9 cellular contexts compared by ENCODE assay signal in genomic region chr9:124122813-124123462, GRCh38.
A peak's percentile ranks its signal among the peaks of the same experiment; 100 is the strongest.
DNase-seq lines count a peak whose midpoint lies in the region; ATAC-seq and TF ChIP-seq lines count a peak whose summit lies in the region.
"Had no signal": no experiment of that assay in that cellular context is flagged by ENCODE, and none has a peak within 500 bp of the region (broad histone marks: within the 10 kb centered on the region; RNA-seq: fewer than 3 reads in every experiment).

No MANE protein-coding gene starts in this region.

- H3K27ac Mint-ChIP-seq in CD14-positive monocyte, result no peak overlapping the region

- TF ChIP-seq EP300 in gastroesophageal sphincter (IDR thresholded peaks at IDR 0.05), result no peak

- TF ChIP-seq CTCF in CD14-positive monocyte (IDR thresholded peaks at IDR 0.05) (peak; percentile 7), WERI-Rb-1 (IDR thresholded peaks at IDR 0.05; ENCODE audit: low read depth, low read length) (peak; percentile 43), gastroesophageal sphincter (IDR thresholded peaks at IDR 0.05) (no peak)

- ATAC-seq in left lobe of liver, result peak; percentile 50
- no peak for ATAC-seq in gastroesophageal sphincter
- no peak for ATAC-seq in HG02840 (IDR thresholded peaks at IDR 0.05; ENCODE audit: low FRiP score, unreplicated experiment)
- ATAC-seq in HG02759 (IDR thresholded peaks at IDR 0.05; ENCODE audit: unreplicated experiment), result no peak
- no peak for ATAC-seq in HG03175 (IDR thresholded peaks at IDR 0.05; ENCODE audit: unreplicated experiment)

- H3K36me3 Mint-ChIP-seq in CD14-positive monocyte, result no peaks in the 10 kb centered on the region

- intact Hi-C loops in CD14-positive monocyte (cut with micrococcal nuclease), result no loop called here

- no peaks in the 10 kb centered on the region for H3K4me1 ChIP-seq in gastroesophageal sphincter

- peaks cover 10% of the 10 kb centered on the region for H3K4me1 Mint-ChIP-seq in CD14-positive monocyte

- peaks cover 4% of the 10 kb centered on the region for H3K9me3 ChIP-seq in WERI-Rb-1 (ENCODE audit: severe bottlenecking)
- peaks cover 0 to 16% (median 0%) of the 10 kb centered on the region in 3 donors for H3K9me3 ChIP-seq in gastroesophageal sphincter

- H3K36me3 ChIP-seq in WERI-Rb-1 (no peaks in the 10 kb centered on the region), gastroesophageal sphincter (no peaks in the 10 kb centered on the region)

- H3K27ac ChIP-seq in WERI-Rb-1 (no peak overlapping the region), gastroesophageal sphincter (no peak overlapping the region)

- H3K27me3 ChIP-seq in WERI-Rb-1 (ENCODE audit: insufficient read depth, low read depth, severe bottlenecking) (no peaks in the 10 kb centered on the region), gastroesophageal sphincter (peaks cover 39% of the 10 kb centered on the region)

- 44 to 80% methylated on average over 1 to 3 of the region's 3 CpGs for WGBS in gastroesophageal sphincter (ENCODE audit: low coverage in 1 of 2), 2 donors

- DNase-seq in CD14-positive monocyte (ENCODE audit: low spot score), result no peak
- DNase-seq in HCEC 1CT, result peak; percentile 66
- peak; percentile 34 for DNase-seq in WERI-Rb-1
- no peak for DNase-seq in left lobe of liver (ENCODE audit: low spot score)
- DNase-seq: NCI-H2029 had no signal

- no peak overlapping the region for H3K4me3 Mint-ChIP-seq in CD14-positive monocyte

- TF ChIP-seq POLR2A in gastroesophageal sphincter (IDR thresholded peaks at IDR 0.05), result no peak

- peaks cover 7 to 9% (median 7%) of the 10 kb centered on the region in 3 donors for H3K27me3 Mint-ChIP-seq in CD14-positive monocyte (ENCODE audit: low read depth in 3 of 3)

- H3K4me3 ChIP-seq in WERI-Rb-1 (ENCODE audit: low read depth, low read length) (no peak overlapping the region), gastroesophageal sphincter (no peak overlapping the region)

- peaks cover 0 to 12% (median 3%) of the 10 kb centered on the region in 7 donors for H3K9me3 Mint-ChIP-seq in CD14-positive monocyte

Comparison
In these comparisons a context has a peak if more than half of its experiments do, and no peak if none do; other contexts are left out.
1. DNase-seq: peak in HCEC 1CT (single experiment) and WERI-Rb-1 (single experiment); none in CD14-positive monocyte (single experiment) and left lobe of liver (single experiment).
2. CTCF ChIP-seq: peak in CD14-positive monocyte (single experiment) and WERI-Rb-1 (single experiment); none in gastroesophageal sphincter (0 of 4).